8 cellular contexts compared by ENCODE assay signal in the genomic region with DNA sequence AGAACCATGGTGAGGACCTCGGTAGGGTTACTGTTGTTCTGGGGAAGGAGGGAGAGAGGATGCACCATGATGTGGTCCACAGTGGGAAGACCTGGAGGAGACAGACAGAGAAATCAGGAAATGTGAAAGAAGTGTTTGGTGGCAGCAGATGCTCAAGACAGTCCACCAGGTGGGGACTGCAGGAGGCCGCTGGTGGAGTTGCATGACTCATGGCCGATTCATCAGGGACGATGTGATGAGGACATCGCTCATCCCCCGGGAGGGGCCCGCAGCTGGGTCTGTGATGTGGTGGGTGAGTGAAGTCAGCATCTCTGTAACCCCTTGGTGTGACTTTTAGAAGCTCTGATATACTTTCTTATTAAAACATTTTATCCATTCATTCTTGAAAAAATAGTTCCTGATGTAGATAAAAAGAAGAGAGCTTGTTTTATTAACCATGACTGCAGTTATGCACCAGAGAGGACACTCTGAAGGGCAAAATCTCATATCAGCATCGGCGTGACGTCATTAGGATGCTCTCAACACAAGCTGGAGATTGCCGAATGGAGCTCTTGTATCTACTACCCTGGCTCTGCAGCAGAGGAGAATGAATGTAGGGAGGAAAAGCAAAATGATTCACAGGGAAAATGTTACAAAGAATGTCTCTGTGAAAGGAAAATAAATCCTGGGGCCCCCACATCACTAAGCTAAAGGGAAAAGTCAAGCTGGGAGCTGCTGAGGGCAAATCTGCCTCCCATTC.
DNase-seq lines count a peak whose midpoint lies in the region; ATAC-seq and TF ChIP-seq lines count a peak whose summit lies in the region.

No MANE protein-coding gene starts in this region.

- H3K4me3 ChIP-seq in DND-41 (ENCODE audit: low read depth in 1 of 2, low read length in 2 of 2) (no peak overlapping the region), skeletal muscle cell (ENCODE audit: low read depth, low read length) (no peak overlapping the region)

- ATAC-seq in DND-41 (ENCODE audit: insufficient read depth, low read depth): peak; percentile 91
- ATAC-seq in GM21515 (IDR thresholded peaks at IDR 0.05; ENCODE audit: unreplicated experiment): no peak
- no peak for ATAC-seq in GM19328 (IDR thresholded peaks at IDR 0.05; ENCODE audit: unreplicated experiment)
- ATAC-seq in omental fat pad (ENCODE audit: low FRiP score): no peak

- H4K20me1 ChIP-seq in DND-41 (ENCODE audit: insufficient read depth, low read length): no peaks in the 10 kb centered on the region

- no peaks in the 10 kb centered on the region for H3K36me3 ChIP-seq in DND-41 (ENCODE audit: insufficient read depth, low read length)

- no peak overlapping the region for H2AFZ ChIP-seq in DND-41 (ENCODE audit: low read depth, low read length)

- H3K4me2 ChIP-seq in DND-41 (ENCODE audit: insufficient read depth, low read length): no peak overlapping the region

- TF ChIP-seq CTCF in DND-41 (IDR thresholded peaks at IDR 0.05; ENCODE audit: borderline replicate concordance, extremely low read depth, low read length, poor library complexity, severe bottlenecking) (peak; percentile 27), omental fat pad (IDR thresholded peaks at IDR 0.05) (no peak)

- H3K79me2 ChIP-seq in DND-41 (ENCODE audit: insufficient read depth, low read length): no peaks in the 10 kb centered on the region

- H3K9ac ChIP-seq in DND-41 (ENCODE audit: low read depth, low read length): no peak overlapping the region

- H3K27ac ChIP-seq in DND-41 (ENCODE audit: low read length): no peak overlapping the region

- DNase-seq in DND-41 (peak; percentile 63), NCI-H226 (peak; percentile 55), brain pericyte (ENCODE audit: low read depth, low spot score) (peak; percentile 27), skeletal muscle cell (ENCODE audit: low read depth) (peak; percentile 67), middle frontal gyrus (ENCODE audit: extremely low spot score, low spot score) (no peak), omental fat pad (ENCODE audit: low spot score) (no peak)

- H3K9me3 ChIP-seq in DND-41 (ENCODE audit: insufficient read depth, low read length, severe bottlenecking): peaks cover 3% of the 10 kb centered on the region

- H3K4me1 ChIP-seq in DND-41 (ENCODE audit: insufficient read depth, low read length): no peaks in the 10 kb centered on the region

- H3K27me3 ChIP-seq in DND-41 (ENCODE audit: insufficient read depth, low read length, poor library complexity): no peaks in the 10 kb centered on the region

Comparison
In these comparisons a context has a peak if more than half of its experiments do, and no peak if none do; other contexts are left out.
1. DNase-seq: peak in DND-41 (single experiment), NCI-H226 (single experiment), brain pericyte (single experiment) and skeletal muscle cell (single experiment); none in middle frontal gyrus (single experiment) and omental fat pad (single experiment).